In genomic region chrX:70133303-70134115, GRCh38 we compare ENCODE assay signal across 1 cellular context.
TF ChIP-seq lines count a peak whose summit lies in the region.

IGBP1 (plus strand) TSS chrX:70133447; CDS start chrX:70133948, 501 bp downstream.

TF ChIP-seq in K562, 482 proteins besides CTCF, POLR2A, EP300 and RAD21 (continued from another document and continues in another):
- TF ChIP-seq TAF15 (IDR thresholded peaks at IDR 0.05; ENCODE audit: low read depth, low read length) (no peak), BRCA1 (IDR thresholded peaks at IDR 0.05) (no peak), BRCA1 (CRISPR knock-in tag; IDR thresholded peaks at IDR 0.05) (no peak), MED1 (CRISPR knock-in tag; IDR thresholded peaks at IDR 0.05; ENCODE audit: borderline replicate concordance) (no peak), CHD7 (IDR thresholded peaks at IDR 0.05; ENCODE audit: low read depth, low read length) (no peak), HES1 (IDR thresholded peaks at IDR 0.05; ENCODE audit: low read depth) (no peak), YBX1 (IDR thresholded peaks at IDR 0.05) (no peak), ZNF384 (IDR thresholded peaks at IDR 0.05; ENCODE audit: low read depth, low read length) (0 out of 2 replicates have a peak, but pooled peaks have one; percentile 4), SUPT5H (IDR thresholded peaks at IDR 0.05) (peak; percentile 73), ZNF140 (CRISPR knock-in tag; IDR thresholded peaks at IDR 0.05) (no peak), CREB1 (IDR thresholded peaks at IDR 0.05) (0 out of 2 replicates have a peak, but pooled peaks have one; percentile 12), CREB1 (CRISPR knock-in tag; IDR thresholded peaks at IDR 0.05) (no peak), ZNF583 (CRISPR knock-in tag; IDR thresholded peaks at IDR 0.05) (no peak), NCOA4 (IDR thresholded peaks at IDR 0.05; ENCODE audit: partially characterized antibody) (no peak), ZNF165 (CRISPR knock-in tag; IDR thresholded peaks at IDR 0.05; ENCODE audit: borderline replicate concordance) (0 out of 2 replicates have a peak, but pooled peaks have one; percentile 29), HOMEZ (CRISPR knock-in tag; IDR thresholded peaks at IDR 0.05) (no peak), ATF3 (IDR thresholded peaks at IDR 0.05) (no peak), ATF3 (CRISPR knock-in tag; conservative IDR thresholded peaks at IDR 0.05) (no peak), ZEB2 (IDR thresholded peaks at IDR 0.05) (no peak), LEF1 (IDR thresholded peaks at IDR 0.05) (no peak), ETV1 (tag; conservative IDR thresholded peaks at IDR 0.05; ENCODE audit: low read depth) (peak; percentile 88), TFE3 (CRISPR knock-in tag; IDR thresholded peaks at IDR 0.05) (no peak), ZNF407 (IDR thresholded peaks at IDR 0.05; ENCODE audit: low read depth) (no peak), SIRT6 (IDR thresholded peaks at IDR 0.05; ENCODE audit: low read depth, low read length) (no peak), CREB3 (tag; conservative IDR thresholded peaks at IDR 0.05; ENCODE audit: low read depth) (no peak), CHD1 (IDR thresholded peaks at IDR 0.05; ENCODE audit: low read length) (no peak), ERF (CRISPR knock-in tag; IDR thresholded peaks at IDR 0.05) (no peak), EWSR1 (IDR thresholded peaks at IDR 0.05; ENCODE audit: borderline replicate concordance, low read depth, partially characterized antibody) (no peak), MAFG (tag; conservative IDR thresholded peaks at IDR 0.05) (no peak), SETDB1 (IDR thresholded peaks at IDR 0.05; ENCODE audit: low read length) (no peak), YY1 (IDR thresholded peaks at IDR 0.05; ENCODE audit: borderline replicate concordance in 1 of 3, control insufficient read depth in 1 of 3, extremely low read depth in 1 of 3, insufficient read depth in 3 of 3, insufficient read length in 1 of 3, insufficient replicate concordance in 2 of 3, low read depth in 1 of 3, low read length in 2 of 3) (peak; percentile 73 to 96 (median 90)), RB1 (IDR thresholded peaks at IDR 0.05; ENCODE audit: low read depth) (0 out of 2 replicates have a peak, but pooled peaks have one; percentile 48)
